ENCODE assay signal across 15 cellular contexts in genomic region chr14:97266653-97267052, GRCh38.
DNase-seq lines count a peak whose midpoint lies in the region; ATAC-seq and TF ChIP-seq lines count a peak whose summit lies in the region.
"Had no signal": no experiment of that assay in that cellular context is flagged by ENCODE, and none has a peak within 500 bp of the region (broad histone marks: within the 10 kb centered on the region; RNA-seq: fewer than 3 reads in every experiment).

No MANE protein-coding gene starts in this region.

- CTCF ChIA-PET in Calu3 (lab: Charles Lee), result no interaction called here

- no peaks in the 10 kb centered on the region for H3K36me3 Mint-ChIP-seq in Calu3 (ENCODE audit: insufficient read depth, unreplicated experiment)
- H3K36me3 Mint-ChIP-seq: stimulated activated naive B cell treated with anti-CD40 and anti-IgM and Interleukin-4, amounts not matched to agents 10 μg/mL and 1 μg/mL and 100 μg/mL, for 72 hours had no signal

- H3K4me3 Mint-ChIP-seq in Calu3 (ENCODE audit: low read depth, unreplicated experiment), result no peak overlapping the region
- H3K4me3 Mint-ChIP-seq: nephron progenitor cell; stimulated activated naive B cell treated with anti-CD40 and anti-IgM and Interleukin-4, amounts not matched to agents 10 μg/mL and 1 μg/mL and 100 μg/mL, for 72 hours had no signal

- no peaks in the 10 kb centered on the region for H3K36me3 ChIP-seq in SK-N-MC (ENCODE audit: insufficient read depth, low read length)
- H3K36me3 ChIP-seq: cardiac muscle cell had no signal

- H3K27ac ChIP-seq in SK-N-MC, result peak overlapping the region; percentile 88; the same call in 1 of the 2 replicates
- H3K27ac ChIP-seq: cardiac muscle cell had no signal

- DNase-seq in H4 (ENCODE audit: low spot score) (peak; percentile 60), SK-N-MC (ENCODE audit: low read depth, low spot score) (no peak), foreskin melanocyte (peak; percentile 13), retinal pigment epithelial cell (ENCODE audit: low read depth) (peak; percentile 61), omental fat pad (ENCODE audit: low spot score) (no peak), Calu3 (no peak)
- DNase-seq in stimulated activated naive CD4-positive, alpha-beta T cell (lab: John Stamatoyannopoulos, UW), result no peak
- DNase-seq: activated gamma-delta T cell treated with Interleukin-2 at 50 U/mL for 16 hours; GOT3; NCI-H2081 treated with DMSO at 0.1 percent for 48 hours; nephron progenitor cell; stimulated activated naive B cell treated with anti-CD40 and anti-IgM and Interleukin-4, amounts not matched to agents 10 μg/mL and 1 μg/mL and 100 μg/mL, for 72 hours had no signal

- intact Hi-C loops in Calu3 (cut with micrococcal nuclease; ENCODE audit: unreplicated experiment), result no loop called here

- H3K4me1 Mint-ChIP-seq in Calu3 (ENCODE audit: low read depth, unreplicated experiment), result no peaks in the 10 kb centered on the region
- H3K4me1 Mint-ChIP-seq: stimulated activated naive B cell treated with anti-CD40 and anti-IgM and Interleukin-4, amounts not matched to agents 10 μg/mL and 1 μg/mL and 100 μg/mL, for 72 hours had no signal

- no TSS peak for BruUV-seq in Calu3 (replicated peaks; lab: Mats Ljungman, UMichigan)

- no peak for ATAC-seq in omental fat pad (ENCODE audit: low FRiP score)
- ATAC-seq: sciatic nerve; stimulated activated naive B cell treated with anti-CD40 and anti-IgM and Interleukin-4, amounts not matched to agents 10 μg/mL and 1 μg/mL and 100 μg/mL, for 72 hours had no signal

- H3K4me3 ChIP-seq in SK-N-MC (no peak overlapping the region), retinal pigment epithelial cell (ENCODE audit: low read length) (no peak overlapping the region)
- H3K4me3 ChIP-seq: cardiac muscle cell, lung had no signal

- peaks cover 1% of the 10 kb centered on the region; the same call in 1 of the 2 replicates for H3K9me3 ChIP-seq in SK-N-MC (ENCODE audit: low read depth, low read length)

- no peaks in the 10 kb centered on the region for H3K27me3 Mint-ChIP-seq in Calu3 (ENCODE audit: unreplicated experiment)
- H3K27me3 Mint-ChIP-seq: stimulated activated naive B cell treated with anti-CD40 and anti-IgM and Interleukin-4, amounts not matched to agents 10 μg/mL and 1 μg/mL and 100 μg/mL, for 72 hours had no signal

- H3K27ac Mint-ChIP-seq in Calu3 (ENCODE audit: unreplicated experiment), result no peak overlapping the region
- H3K27ac Mint-ChIP-seq: nephron progenitor cell; stimulated activated naive B cell treated with anti-CD40 and anti-IgM and Interleukin-4, amounts not matched to agents 10 μg/mL and 1 μg/mL and 100 μg/mL, for 72 hours had no signal

- peaks cover 17% of the 10 kb centered on the region for H3K9me3 Mint-ChIP-seq in Calu3 (ENCODE audit: low read depth, unreplicated experiment)

- no peak overlapping the region for H3K9ac ChIP-seq in SK-N-MC (ENCODE audit: insufficient read length)

- TF ChIP-seq CTCF in retinal pigment epithelial cell (conservative IDR thresholded peaks at IDR 0.05; ENCODE audit: low read depth, low read length) (no peak), omental fat pad (IDR thresholded peaks at IDR 0.05) (no peak), Calu3 (IDR thresholded peaks at IDR 0.05; ENCODE audit: unreplicated experiment) (no peak)

Comparison
In these comparisons a context has a peak if more than half of its experiments do, and no peak if none do; other contexts are left out.
1. DNase-seq: peak in H4 (single experiment), foreskin melanocyte (single experiment) and retinal pigment epithelial cell (single experiment); none in SK-N-MC (single experiment), stimulated activated naive CD4-positive, alpha-beta T cell (0 of 6), omental fat pad (single experiment) and Calu3 (single experiment).